2 cellular contexts compared by ENCODE assay signal in the genomic region with DNA sequence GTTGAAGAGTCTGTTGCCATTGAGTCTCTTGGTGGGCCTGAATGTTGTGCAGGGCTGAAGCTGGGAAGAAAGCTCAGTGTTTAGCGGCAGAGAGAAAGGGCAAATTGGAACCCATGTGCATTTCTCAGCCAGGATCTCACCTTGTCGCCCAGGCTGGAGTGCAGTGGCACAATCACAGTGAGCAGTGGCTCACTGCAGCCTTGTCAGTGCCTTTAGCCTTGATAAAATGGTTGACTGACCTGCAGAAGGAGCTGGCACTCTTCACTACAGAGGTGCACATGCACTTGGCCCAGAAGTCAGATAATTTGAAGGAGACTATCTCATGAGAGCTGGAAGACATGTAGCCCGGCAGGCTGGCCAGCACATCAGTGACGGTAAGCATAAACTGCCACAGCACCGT.
TF ChIP-seq lines count a peak whose summit lies in the region.

No MANE protein-coding gene starts in this region.

TF ChIP-seq in IMR-90, 13 proteins besides CTCF, POLR2A, EP300 and RAD21:
- TF ChIP-seq RFX5 (IDR thresholded peaks at IDR 0.05; ENCODE audit: low read depth, low read length) (no peak), NFE2L2 (IDR thresholded peaks at IDR 0.05; ENCODE audit: low read depth, low read length) (no peak), BHLHE40 (IDR thresholded peaks at IDR 0.05; ENCODE audit: low read depth, low read length) (no peak)
- TF ChIP-seq, protein P1, sequence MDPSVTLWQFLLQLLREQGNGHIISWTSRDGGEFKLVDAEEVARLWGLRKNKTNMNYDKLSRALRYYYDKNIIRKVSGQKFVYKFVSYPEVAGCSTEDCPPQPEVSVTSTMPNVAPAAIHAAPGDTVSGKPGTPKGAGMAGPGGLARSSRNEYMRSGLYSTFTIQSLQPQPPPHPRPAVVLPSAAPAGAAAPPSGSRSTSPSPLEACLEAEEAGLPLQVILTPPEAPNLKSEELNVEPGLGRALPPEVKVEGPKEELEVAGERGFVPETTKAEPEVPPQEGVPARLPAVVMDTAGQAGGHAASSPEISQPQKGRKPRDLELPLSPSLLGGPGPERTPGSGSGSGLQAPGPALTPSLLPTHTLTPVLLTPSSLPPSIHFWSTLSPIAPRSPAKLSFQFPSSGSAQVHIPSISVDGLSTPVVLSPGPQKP (IDR thresholded peaks at IDR 0.05; ENCODE audit: borderline replicate concordance, low read depth, low read length): no peak

TF ChIP-seq in K562, 482 proteins besides CTCF, POLR2A, EP300 and RAD21 (continued from another document):
- no peak for TF ChIP-seq RBBP5 (IDR thresholded peaks at IDR 0.05; ENCODE audit: borderline replicate concordance, insufficient read depth, low read length, poor library complexity, severe bottlenecking)
- no peak for TF ChIP-seq JUN (IDR thresholded peaks at IDR 0.05; ENCODE audit: borderline replicate concordance, low read depth, low read length)
- no peak for TF ChIP-seq JUN (CRISPR knock-in tag; IDR thresholded peaks at IDR 0.05; ENCODE audit: borderline replicate concordance)
- TF ChIP-seq, protein P2, sequence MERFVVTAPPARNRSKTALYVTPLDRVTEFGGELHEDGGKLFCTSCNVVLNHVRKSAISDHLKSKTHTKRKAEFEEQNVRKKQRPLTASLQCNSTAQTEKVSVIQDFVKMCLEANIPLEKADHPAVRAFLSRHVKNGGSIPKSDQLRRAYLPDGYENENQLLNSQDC (CRISPR knock-in tag; IDR thresholded peaks at IDR 0.05): no peak
- no peak for TF ChIP-seq GTF2E2 (tag; IDR thresholded peaks at IDR 0.05)
- no peak for TF ChIP-seq MEF2A (IDR thresholded peaks at IDR 0.05; ENCODE audit: control insufficient read depth, low read depth, low read length)
- TF ChIP-seq ZNF239 (CRISPR knock-in tag; IDR thresholded peaks at IDR 0.05): peak; percentile 70
- TF ChIP-seq, protein P3, sequence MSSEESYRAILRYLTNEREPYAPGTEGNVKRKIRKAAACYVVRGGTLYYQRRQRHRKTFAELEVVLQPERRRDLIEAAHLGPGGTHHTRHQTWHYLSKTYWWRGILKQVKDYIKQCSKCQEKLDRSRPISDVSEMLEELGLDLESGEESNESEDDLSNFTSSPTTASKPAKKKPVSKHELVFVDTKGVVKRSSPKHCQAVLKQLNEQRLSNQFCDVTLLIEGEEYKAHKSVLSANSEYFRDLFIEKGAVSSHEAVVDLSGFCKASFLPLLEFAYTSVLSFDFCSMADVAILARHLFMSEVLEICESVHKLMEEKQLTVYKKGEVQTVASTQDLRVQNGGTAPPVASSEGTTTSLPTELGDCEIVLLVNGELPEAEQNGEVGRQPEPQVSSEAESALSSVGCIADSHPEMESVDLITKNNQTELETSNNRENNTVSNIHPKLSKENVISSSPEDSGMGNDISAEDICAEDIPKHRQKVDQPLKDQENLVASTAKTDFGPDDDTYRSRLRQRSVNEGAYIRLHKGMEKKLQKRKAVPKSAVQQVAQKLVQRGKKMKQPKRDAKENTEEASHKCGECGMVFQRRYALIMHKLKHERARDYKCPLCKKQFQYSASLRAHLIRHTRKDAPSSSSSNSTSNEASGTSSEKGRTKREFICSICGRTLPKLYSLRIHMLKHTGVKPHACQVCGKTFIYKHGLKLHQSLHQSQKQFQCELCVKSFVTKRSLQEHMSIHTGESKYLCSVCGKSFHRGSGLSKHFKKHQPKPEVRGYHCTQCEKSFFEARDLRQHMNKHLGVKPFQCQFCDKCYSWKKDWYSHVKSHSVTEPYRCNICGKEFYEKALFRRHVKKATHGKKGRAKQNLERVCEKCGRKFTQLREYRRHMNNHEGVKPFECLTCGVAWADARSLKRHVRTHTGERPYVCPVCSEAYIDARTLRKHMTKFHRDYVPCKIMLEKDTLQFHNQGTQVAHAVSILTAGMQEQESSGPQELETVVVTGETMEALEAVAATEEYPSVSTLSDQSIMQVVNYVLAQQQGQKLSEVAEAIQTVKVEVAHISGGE (CRISPR knock-in tag; IDR thresholded peaks at IDR 0.05): peak in 1 of 3 experiments; percentile 92; a peak in 2 of 6 replicates
- TF ChIP-seq MAZ (CRISPR knock-in tag; conservative IDR thresholded peaks at IDR 0.05 in 1 of 2, IDR thresholded peaks at IDR 0.05 in 1 of 2): no peak
